12 cellular contexts compared by ENCODE assay signal in the genomic region with DNA sequence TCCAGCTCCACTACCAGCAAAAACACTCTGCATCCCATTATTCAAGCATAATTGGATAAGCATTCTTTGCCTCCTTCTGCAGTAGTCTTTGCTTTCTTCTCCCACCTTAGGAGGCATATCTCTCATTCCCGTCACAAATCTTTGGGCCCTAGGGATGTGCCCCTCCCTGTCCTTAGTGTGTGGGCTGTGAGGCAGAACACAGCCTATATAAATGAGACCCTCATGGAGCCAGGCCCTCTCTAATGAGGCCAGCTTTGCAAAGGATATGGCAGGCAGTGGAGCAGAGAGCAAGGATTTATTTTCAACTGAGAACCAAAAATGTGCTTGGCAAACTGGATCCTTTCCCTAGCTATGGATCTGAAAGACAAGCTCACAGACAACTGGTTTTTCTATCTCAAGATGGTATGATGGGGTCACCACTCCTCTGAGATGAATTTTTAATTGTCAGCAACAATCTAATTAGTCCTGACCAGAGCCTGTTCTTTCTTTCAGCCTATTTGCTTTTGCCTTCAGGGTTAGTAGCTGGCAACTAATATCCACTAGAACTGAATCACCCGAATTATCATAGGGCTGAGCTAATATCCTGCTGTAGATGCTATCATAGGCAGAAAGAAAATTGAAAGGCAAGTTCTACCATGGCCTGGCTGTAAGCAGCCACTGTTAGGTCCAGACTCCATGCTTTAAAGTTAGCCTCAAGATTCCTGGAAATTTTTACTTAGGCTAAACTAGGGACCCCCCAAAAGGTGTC.
A peak's percentile ranks its signal among the peaks of the same experiment; 100 is the strongest.
DNase-seq lines count a peak whose midpoint lies in the region; TF ChIP-seq lines count a peak whose summit lies in the region.
"Had no signal": no experiment of that assay in that cellular context is flagged by ENCODE, and none has a peak within 500 bp of the region (broad histone marks: within the 10 kb centered on the region; RNA-seq: fewer than 3 reads in every experiment).

No MANE protein-coding gene starts in this region.

- H3K27ac Mint-ChIP-seq in Caco-2 (ENCODE audit: unreplicated experiment) = no peak overlapping the region
- H3K27ac Mint-ChIP-seq: activated naive CD8-positive, alpha-beta T cell treated with anti-CD3 and anti-CD28 coated beads, Interleukin-2, amount 50 U/mL, for 24 hours; CD4-positive, CD25-positive, alpha-beta regulatory T cell had no signal

- H3K4me3 ChIP-seq in SK-N-MC = peak overlapping the region; percentile 71; the same call in 1 of the 2 replicates
- no peak overlapping the region for H3K4me3 ChIP-seq in foreskin fibroblast (ENCODE audit: low read depth in 1 of 2, low read length in 2 of 2)
- H3K4me3 ChIP-seq in sigmoid colon = no peak overlapping the region
- H3K4me3 ChIP-seq in Caco-2 (ENCODE audit: low read depth, low read length) = no peak overlapping the region
- H3K4me3 ChIP-seq: smooth muscle cell had no signal

- H3K4me1 ChIP-seq in sigmoid colon (peaks cover 0 to 100% (median 94%) of the 10 kb centered on the region in 4 donors), Caco-2 (no peaks in the 10 kb centered on the region)

- H3K4me1 Mint-ChIP-seq in Caco-2 (ENCODE audit: low read depth, unreplicated experiment) = no peaks in the 10 kb centered on the region
- H3K4me1 Mint-ChIP-seq: activated naive CD8-positive, alpha-beta T cell treated with anti-CD3 and anti-CD28 coated beads, Interleukin-2, amount 50 U/mL, for 24 hours had no signal

- H3K27ac ChIP-seq in SK-N-MC (peak overlapping the region; percentile 96; the same call in 1 of the 2 replicates), sigmoid colon (peak overlapping the region; percentile 73 to 94 (median 85))

- H3K9ac ChIP-seq in SK-N-MC (ENCODE audit: insufficient read length) = no peak overlapping the region

- no peaks in the 10 kb centered on the region for H3K27me3 ChIP-seq in sigmoid colon
- H3K27me3 ChIP-seq in Caco-2 (replicated peaks; ENCODE audit: control insufficient read depth, insufficient read depth, low read length) = no peaks in the 10 kb centered on the region

- H3K9me3 ChIP-seq in SK-N-MC (ENCODE audit: low read depth, low read length) = no peaks in the 10 kb centered on the region
- no peaks in the 10 kb centered on the region for H3K9me3 ChIP-seq in sigmoid colon
- H3K9me3 ChIP-seq in Caco-2 = no peaks in the 10 kb centered on the region

- TF ChIP-seq POLR2A in sigmoid colon (IDR thresholded peaks at IDR 0.05) = no peak

- no peak for TF ChIP-seq EP300 in sigmoid colon (IDR thresholded peaks at IDR 0.05)

- 78 to 89% methylated on average over 2 of the region's 2 CpGs for WGBS in sigmoid colon, 2 donors

- BruUV-seq in Caco-2 (replicated peaks; lab: Mats Ljungman, UMichigan) = no TSS peak

- H3K36me3 ChIP-seq in SK-N-MC (ENCODE audit: insufficient read depth, low read length) (no peaks in the 10 kb centered on the region), sigmoid colon (peaks cover 20 to 55% (median 35%) of the 10 kb centered on the region in 4 donors), Caco-2 (ENCODE audit: control insufficient read depth, insufficient read depth, low read length) (no peaks in the 10 kb centered on the region)

- H3K36me3 Mint-ChIP-seq in Caco-2 (ENCODE audit: insufficient read depth, unreplicated experiment) = no peaks in the 10 kb centered on the region

- no peaks in the 10 kb centered on the region for H3K27me3 Mint-ChIP-seq in Caco-2 (ENCODE audit: insufficient read depth, unreplicated experiment)
- H3K27me3 Mint-ChIP-seq: activated naive CD8-positive, alpha-beta T cell treated with anti-CD3 and anti-CD28 coated beads, Interleukin-2, amount 50 U/mL, for 24 hours; CD4-positive, CD25-positive, alpha-beta regulatory T cell had no signal

- CTCF ChIA-PET in Caco-2 (lab: Charles Lee) = interaction anchor here (0.6 kb wide), 1 partner anchor 9 kb away, joined by 3 read pairs; no protein-coding TSS in a partner anchor

- POLR2A ChIA-PET in Caco-2 (lab: Charles Lee) = no interaction called here

- DNase-seq in EL = peak; percentile 72
- no peak for DNase-seq in SK-N-MC (ENCODE audit: low read depth, low spot score)
- DNase-seq in foreskin fibroblast = peak; percentile 57 to 79
- DNase-seq in sigmoid colon = no peak
- DNase-seq in Caco-2 = no peak
- no peak for DNase-seq in activated CD4-positive, alpha-beta T cell treated with anti-CD3 and anti-CD28 coated beads for 4 hours
- no peak for DNase-seq in NCI-H1048 (lab: John Stamatoyannopoulos, UW)
- DNase-seq in NCI-H1092 (lab: John Stamatoyannopoulos, UW) = no peak
- DNase-seq: activated naive CD8-positive, alpha-beta T cell treated with anti-CD3 and anti-CD28 coated beads, Interleukin-2, amount 50 U/mL, for 24 hours; CD4-positive, CD25-positive, alpha-beta regulatory T cell; NCI-H526 had no signal

- H3K9me3 Mint-ChIP-seq in Caco-2 (ENCODE audit: unreplicated experiment) = no peaks in the 10 kb centered on the region
- H3K9me3 Mint-ChIP-seq: activated naive CD8-positive, alpha-beta T cell treated with anti-CD3 and anti-CD28 coated beads, Interleukin-2, amount 50 U/mL, for 24 hours; CD4-positive, CD25-positive, alpha-beta regulatory T cell had no signal

- H3K4me3 Mint-ChIP-seq in Caco-2 (ENCODE audit: unreplicated experiment) = no peak overlapping the region
- H3K4me3 Mint-ChIP-seq: activated naive CD8-positive, alpha-beta T cell treated with anti-CD3 and anti-CD28 coated beads, Interleukin-2, amount 50 U/mL, for 24 hours; CD4-positive, CD25-positive, alpha-beta regulatory T cell had no signal

- intact Hi-C loops in sigmoid colon (cut with DNase I) (no loop called here), Caco-2 (cut with micrococcal nuclease; ENCODE audit: unreplicated experiment) (no loop called here)

- no peak for TF ChIP-seq CTCF in foreskin fibroblast (IDR thresholded peaks at IDR 0.05; ENCODE audit: low read depth, low read length)
- TF ChIP-seq CTCF in sigmoid colon (IDR thresholded peaks at IDR 0.05) = no peak
- no peak for TF ChIP-seq CTCF in Caco-2 (IDR thresholded peaks at IDR 0.05; ENCODE audit: insufficient read depth in 1 of 2, low read depth in 1 of 2, low read length in 1 of 2, severe bottlenecking in 1 of 2, unreplicated experiment in 1 of 2)

Comparison
In these comparisons a context has a peak if more than half of its experiments do, and no peak if none do; other contexts are left out.
1. DNase-seq: peak in EL (single experiment) and foreskin fibroblast (2 of 2); none in SK-N-MC (single experiment), sigmoid colon (single experiment), Caco-2 (0 of 2), activated CD4-positive, alpha-beta T cell treated with anti-CD3 and anti-CD28 coated beads for 4 hours (0 of 2), NCI-H1048 (single experiment) and NCI-H1092 (single experiment).